In the genomic region with DNA sequence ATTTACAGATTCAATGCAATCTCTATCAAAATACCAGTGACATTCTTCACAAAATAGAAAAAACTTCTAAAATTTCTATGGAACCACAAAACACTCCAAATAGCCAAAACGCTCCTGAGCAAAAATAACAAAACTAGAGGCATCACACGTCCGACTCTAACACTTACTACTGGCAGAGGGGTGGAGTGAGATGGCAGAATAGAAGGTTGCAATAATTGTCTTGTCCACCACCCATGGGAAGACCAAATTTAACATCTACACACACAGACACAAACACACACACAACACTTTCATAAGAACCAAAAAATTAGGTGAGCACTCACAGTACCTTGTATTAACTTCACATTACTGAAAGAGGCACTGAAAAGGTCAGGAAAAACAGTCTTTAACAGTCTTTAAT, we compare ENCODE assay signal across 3 cellular contexts.
"Had no signal": no experiment of that assay in that cellular context is flagged by ENCODE, and none has a peak within 500 bp of the region (broad histone marks: within the 10 kb centered on the region; RNA-seq: fewer than 3 reads in every experiment).

No MANE protein-coding gene starts in this region.

- ATAC-seq: GM12878 had no signal

- DNase-seq: GDM1, GF-D8 had no signal

- H3K4me3 ChIP-seq: GM12878 had no signal
